Comparison of ENCODE assay signal across 24 cellular contexts in genomic region chr2:6578417-6578816, GRCh38.
"Had no signal": no experiment of that assay in that cellular context is flagged by ENCODE, and none has a peak within 500 bp of the region (broad histone marks: within the 10 kb centered on the region; RNA-seq: fewer than 3 reads in every experiment).

No MANE protein-coding gene starts in this region.

- H3K27ac ChIP-seq: hepatocyte, psoas muscle, spleen, tibial artery, upper lobe of left lung, vagina had no signal

- H3K9me3 ChIP-seq: psoas muscle, spleen, tibial artery, upper lobe of left lung, vagina had no signal

- H3K4me1 Mint-ChIP-seq: stimulated activated memory B cell treated with anti-CD40 and anti-IgM and Interleukin-4, amounts not matched to agents 10 μg/mL and 1 μg/mL and 100 μg/mL, for 72 hours had no signal

- H3K4me3 ChIP-seq: hepatocyte, lung, psoas muscle, spleen, tibial artery, upper lobe of left lung, vagina had no signal

- H3K27me3 Mint-ChIP-seq: stimulated activated naive CD8-positive, alpha-beta T cell treated with anti-CD3 and anti-CD28 coated beads, Interleukin-15, Interleukin-2, amounts not matched to agents 100 ng/mL and 50 ng/mL, for 24 hours had no signal

- H2AFZ ChIP-seq: hepatocyte had no signal

- H3K4me2 ChIP-seq: hepatocyte had no signal

- H3K27me3 ChIP-seq: hepatocyte, spleen, tibial artery, upper lobe of left lung, vagina had no signal

- H3K36me3 Mint-ChIP-seq: natural killer cell treated with Interleukin-12 subunit alpha and Interleukin-12 subunit beta and Interleukin-15 and Interleukin-18, amount 100 ng/mL, for 72 hours; stimulated activated memory B cell treated with anti-CD40 and anti-IgM and Interleukin-4, amounts not matched to agents 10 μg/mL and 1 μg/mL and 100 μg/mL, for 72 hours had no signal

- DNase-seq: dermis blood vessel endothelial cell; effector CD4-positive, alpha-beta T cell; foreskin melanocyte; head of caudate nucleus; left colon; left ventricle myocardium superior; mesenchymal stem cell; midbrain; occipital lobe; psoas muscle; retina; spleen; stimulated activated CD4-positive, alpha-beta T cell treated with anti-CD3 and anti-CD28 coated beads, Interleukin-15, amount 100 ng/mL, for 24 hours; stimulated activated CD4-positive, alpha-beta T cell treated with anti-CD3 and anti-CD28 coated beads, Interleukin-1b, Interleukin-23, amount 100 ng/mL, for 48 hours; stimulated activated CD4-positive, alpha-beta T cell treated with anti-CD3 and anti-CD28 coated beads, Interleukin-4, amount 100 ng/mL, for 24 hours; tibial artery; upper lobe of left lung had no signal

- H3K79me2 ChIP-seq: hepatocyte had no signal

- H3K27ac Mint-ChIP-seq: natural killer cell treated with Interleukin-12 subunit alpha and Interleukin-12 subunit beta and Interleukin-15 and Interleukin-18, amount 100 ng/mL, for 72 hours; stimulated activated memory B cell treated with anti-CD40 and anti-IgM and Interleukin-4, amounts not matched to agents 10 μg/mL and 1 μg/mL and 100 μg/mL, for 72 hours; stimulated activated naive CD8-positive, alpha-beta T cell treated with anti-CD3 and anti-CD28 coated beads, Interleukin-15, Interleukin-2, amounts not matched to agents 100 ng/mL and 50 ng/mL, for 24 hours had no signal

- H3K4me3 Mint-ChIP-seq: natural killer cell treated with Interleukin-12 subunit alpha and Interleukin-12 subunit beta and Interleukin-15 and Interleukin-18, amount 100 ng/mL, for 72 hours; stimulated activated memory B cell treated with anti-CD40 and anti-IgM and Interleukin-4, amounts not matched to agents 10 μg/mL and 1 μg/mL and 100 μg/mL, for 72 hours; stimulated activated naive CD8-positive, alpha-beta T cell treated with anti-CD3 and anti-CD28 coated beads, Interleukin-15, Interleukin-2, amounts not matched to agents 100 ng/mL and 50 ng/mL, for 24 hours had no signal

- H3K36me3 ChIP-seq: spleen, tibial artery, upper lobe of left lung, vagina had no signal

- H3K9me3 Mint-ChIP-seq: stimulated activated memory B cell treated with anti-CD40 and anti-IgM and Interleukin-4, amounts not matched to agents 10 μg/mL and 1 μg/mL and 100 μg/mL, for 72 hours; stimulated activated naive CD8-positive, alpha-beta T cell treated with anti-CD3 and anti-CD28 coated beads, Interleukin-15, Interleukin-2, amounts not matched to agents 100 ng/mL and 50 ng/mL, for 24 hours had no signal

- ATAC-seq: left colon; left ventricle myocardium superior; natural killer cell treated with Interleukin-12 subunit alpha and Interleukin-12 subunit beta and Interleukin-15 and Interleukin-18, amount 100 ng/mL, for 72 hours; psoas muscle; sciatic nerve; stimulated activated memory B cell treated with anti-CD40 and anti-IgM and Interleukin-4, amounts not matched to agents 10 μg/mL and 1 μg/mL and 100 μg/mL, for 72 hours had no signal

- H3K4me1 ChIP-seq: psoas muscle, spleen, tibial artery, upper lobe of left lung, vagina had no signal
